Comparison of ENCODE assay signal across 8 cellular contexts in genomic region chr21:45363921-45364463, GRCh38. TPM values are rescaled to one million over a fixed set of nuclear protein-coding genes. Genes with fewer than 3 reads are reported as not detected.
DNase-seq lines count a peak whose midpoint lies in the region; ATAC-seq and TF ChIP-seq lines count a peak whose summit lies in the region.

No MANE protein-coding gene starts in this region.

- peak; percentile 58 for ATAC-seq in upper lobe of right lung
- no peak for ATAC-seq in GM21447 (IDR thresholded peaks at IDR 0.05; ENCODE audit: unreplicated experiment)

- H3K36me3 Mint-ChIP-seq in activated T-helper 1 cell treated with anti-CD3 and anti-CD28 coated beads, Interleukin-12 subunit alpha, Interleukin-12 subunit beta, Interleukin-2, Interleukin-4 antibody, amounts not matched to agents 30 ng/mL and 10 ng/mL and 1 ng/mL, durations not matched to agents 14 hours and 24 hours and 36 hours (ENCODE audit: low read depth) = no peaks in the 10 kb centered on the region

- peak overlapping the region; percentile 42 for H3K27ac Mint-ChIP-seq in activated T-helper 1 cell treated with anti-CD3 and anti-CD28 coated beads, Interleukin-12 subunit alpha, Interleukin-12 subunit beta, Interleukin-2, Interleukin-4 antibody, amounts not matched to agents 30 ng/mL and 10 ng/mL and 1 ng/mL, durations not matched to agents 14 hours and 24 hours and 36 hours

- peaks cover 2% of the 10 kb centered on the region for H3K27me3 Mint-ChIP-seq in activated T-helper 1 cell treated with anti-CD3 and anti-CD28 coated beads, Interleukin-12 subunit alpha, Interleukin-12 subunit beta, Interleukin-2, Interleukin-4 antibody, amounts not matched to agents 30 ng/mL and 10 ng/mL and 1 ng/mL, durations not matched to agents 14 hours and 24 hours and 36 hours (ENCODE audit: insufficient read depth)

- peaks cover 7% of the 10 kb centered on the region for H3K4me1 Mint-ChIP-seq in activated T-helper 1 cell treated with anti-CD3 and anti-CD28 coated beads, Interleukin-12 subunit alpha, Interleukin-12 subunit beta, Interleukin-2, Interleukin-4 antibody, amounts not matched to agents 30 ng/mL and 10 ng/mL and 1 ng/mL, durations not matched to agents 14 hours and 24 hours and 36 hours (ENCODE audit: low read depth)

- DNase-seq in Ammon's horn (ENCODE audit: low spot score) (peak; percentile 73), LHCN-M2 (ENCODE audit: low read depth) (peak; percentile 100), fibroblast of the conjunctiva (ENCODE audit: low read depth) (peak; percentile 95), occipital lobe (lab: John Stamatoyannopoulos, UW) (peak; percentile 67), upper lobe of right lung (no peak), NCI-H2171 treated with DMSO at 0.1 percent for 48 hours (lab: John Stamatoyannopoulos, UW) (no peak)
- peak; percentile 32 for DNase-seq in activated T-helper 1 cell treated with anti-CD3 and anti-CD28 coated beads, Interleukin-12 subunit alpha, Interleukin-12 subunit beta, Interleukin-2, Interleukin-4 antibody, amounts not matched to agents 30 ng/mL and 10 ng/mL and 1 ng/mL, durations not matched to agents 14 hours and 24 hours and 36 hours (ENCODE audit: low spot score)

- no peaks in the 10 kb centered on the region for H3K9me3 Mint-ChIP-seq in activated T-helper 1 cell treated with anti-CD3 and anti-CD28 coated beads, Interleukin-12 subunit alpha, Interleukin-12 subunit beta, Interleukin-2, Interleukin-4 antibody, amounts not matched to agents 30 ng/mL and 10 ng/mL and 1 ng/mL, durations not matched to agents 14 hours and 24 hours and 36 hours

- TF ChIP-seq CTCF in upper lobe of right lung (IDR thresholded peaks at IDR 0.05) = no peak

- no peaks in the 10 kb centered on the region for H3K36me3 ChIP-seq in upper lobe of right lung

- peak overlapping the region; percentile 89 for H3K27ac ChIP-seq in upper lobe of right lung

- H3K9me3 ChIP-seq in upper lobe of right lung = no peaks in the 10 kb centered on the region

- no peaks in the 10 kb centered on the region for H3K27me3 ChIP-seq in upper lobe of right lung

- H3K4me3 Mint-ChIP-seq in activated T-helper 1 cell treated with anti-CD3 and anti-CD28 coated beads, Interleukin-12 subunit alpha, Interleukin-12 subunit beta, Interleukin-2, Interleukin-4 antibody, amounts not matched to agents 30 ng/mL and 10 ng/mL and 1 ng/mL, durations not matched to agents 14 hours and 24 hours and 36 hours = peak overlapping the region; percentile 8

- H3K4me1 ChIP-seq in upper lobe of right lung = peaks cover 20% of the 10 kb centered on the region

- H3K4me3 ChIP-seq in upper lobe of right lung = no peak overlapping the region

- intact Hi-C loops in activated T-helper 1 cell treated with anti-CD3 and anti-CD28 coated beads, Interleukin-12 subunit alpha, Interleukin-12 subunit beta, Interleukin-2, Interleukin-4 antibody, amounts not matched to agents 30 ng/mL and 10 ng/mL and 1 ng/mL, durations not matched to agents 14 hours and 24 hours and 36 hours (cut with micrococcal nuclease) = loop anchor here (2.0 kb wide), 1 partner anchor 41 kb away; the partner anchor contains the start of gene COL18A1
- intact Hi-C loops in upper lobe of right lung (cut with DNase I) = no loop called here

RNA-seq across cellular contexts. Expression of gene COL18A1, which starts 41.0 kb away (rescaled TPM):
- 44.8 and 54.2 TPM in 2 replicates for total RNA-seq in LHCN-M2 (2014; rRNA removed)
- polyA plus RNA-seq in LHCN-M2 (2012) = 13.2 TPM
- total RNA-seq in activated T-helper 1 cell treated with anti-CD3 and anti-CD28 coated beads, Interleukin-12 subunit alpha, Interleukin-12 subunit beta, Interleukin-2, Interleukin-4 antibody, amounts not matched to agents 30 ng/mL and 10 ng/mL and 1 ng/mL, durations not matched to agents 14 hours and 24 hours and 36 hours = 2.1 and 3.4 TPM in 2 replicates
- 15.4 TPM for total RNA-seq in occipital lobe
- total RNA-seq in upper lobe of right lung = 60.4 TPM

Comparison
In these comparisons a context has a peak if more than half of its experiments do, and no peak if none do; other contexts are left out.
1. DNase-seq: peak in Ammon's horn (single experiment), LHCN-M2 (single experiment), activated T-helper 1 cell treated with anti-CD3 and anti-CD28 coated beads, Interleukin-12 subunit alpha, Interleukin-12 subunit beta, Interleukin-2, Interleukin-4 antibody, amounts not matched to agents 30 ng/mL and 10 ng/mL and 1 ng/mL, durations not matched to agents 14 hours and 24 hours and 36 hours (single experiment), fibroblast of the conjunctiva (single experiment) and occipital lobe (single experiment); none in upper lobe of right lung (single experiment) and NCI-H2171 treated with DMSO at 0.1 percent for 48 hours (single experiment).